Comparison of ENCODE assay signal across 11 cellular contexts in genomic region chr2:198042189-198042588, GRCh38.
DNase-seq lines count a peak whose midpoint lies in the region; ATAC-seq, FAIRE-seq and TF ChIP-seq lines count a peak whose summit lies in the region.
"Had no signal": no experiment of that assay in that cellular context is flagged by ENCODE, and none has a peak within 500 bp of the region (broad histone marks: within the 10 kb centered on the region; RNA-seq: fewer than 3 reads in every experiment).

No MANE protein-coding gene starts in this region.

- no peak overlapping the region for H2BK120ac ChIP-seq in mesenchymal stem cell (ENCODE audit: low read depth, low read length)

- no peaks in the 10 kb centered on the region for H4K20me1 ChIP-seq in mammary epithelial cell (ENCODE audit: insufficient read depth, low read length)

- H3K27ac Mint-ChIP-seq in naive thymus-derived CD4-positive, alpha-beta T cell = no peak overlapping the region

- H3K27me3 Mint-ChIP-seq in naive thymus-derived CD4-positive, alpha-beta T cell = no peaks in the 10 kb centered on the region

- H2AK5ac ChIP-seq in mesenchymal stem cell (ENCODE audit: low read length, severe bottlenecking) = no peak overlapping the region

- POLR2A ChIA-PET in naive thymus-derived CD4-positive, alpha-beta T cell (lab: Charles Lee) = interaction anchor here (1.3 kb wide), 1 partner anchor 150 kb away, joined by 3 read pairs; no protein-coding TSS in a partner anchor

- H3K23ac ChIP-seq in mesenchymal stem cell (ENCODE audit: low read length in 2 of 2) = no peak overlapping the region

- no peak overlapping the region for H2BK5ac ChIP-seq in mesenchymal stem cell (ENCODE audit: low read depth, low read length, poor library complexity, severe bottlenecking)

- no peak overlapping the region for H2BK15ac ChIP-seq in mesenchymal stem cell (ENCODE audit: low read depth, poor library complexity, severe bottlenecking)

- BruUV-seq in mammary epithelial cell (replicated peaks; lab: Mats Ljungman, UMichigan) = no TSS peak

- no peaks in the 10 kb centered on the region for H3K27me3 ChIP-seq in naive thymus-derived CD4-positive, alpha-beta T cell (ENCODE audit: control insufficient read depth in 2 of 2, insufficient read depth in 2 of 2, low read length in 2 of 2)
- H3K27me3 ChIP-seq in mammary epithelial cell (ENCODE audit: insufficient read depth, low read length) = no peaks in the 10 kb centered on the region
- peaks cover 0 to 3% of the 10 kb centered on the region in 2 experiments for H3K27me3 ChIP-seq in mesenchymal stem cell (ENCODE audit: control insufficient read depth in 1 of 2, insufficient read depth in 1 of 2, low read length in 2 of 2)
- H3K27me3 ChIP-seq: right lobe of liver had no signal

- H3K9ac ChIP-seq in mammary epithelial cell (ENCODE audit: insufficient read depth, low read length) (no peak overlapping the region), mesenchymal stem cell (ENCODE audit: low read length) (no peak overlapping the region)

- DNase-seq in naive thymus-derived CD4-positive, alpha-beta T cell = peak in 5 of 9 donors; percentile 2 to 41 (median 25)
- DNase-seq in mammary epithelial cell (no peak), mesenchymal stem cell (no peak), H54 (ENCODE audit: insufficient read length, low spot score) (no peak)
- DNase-seq: amygdala, right lobe of liver, SHP77 had no signal

- H2BK12ac ChIP-seq in mesenchymal stem cell (ENCODE audit: low read length in 2 of 2) = no peak overlapping the region

- no peak overlapping the region for H2AFZ ChIP-seq in mammary epithelial cell (ENCODE audit: low read depth, low read length)
- H2AFZ ChIP-seq in mesenchymal stem cell (ENCODE audit: low read depth, low read length) = no peak overlapping the region

- peak; percentile 84 for ATAC-seq in GM18907 (IDR thresholded peaks at IDR 0.05; ENCODE audit: unreplicated experiment)
- ATAC-seq in GM21447 (IDR thresholded peaks at IDR 0.05; ENCODE audit: unreplicated experiment) = peak; percentile 80
- peak; percentile 63 for ATAC-seq in HG03159 (IDR thresholded peaks at IDR 0.05; ENCODE audit: unreplicated experiment)
- peak; percentile 70 for ATAC-seq in naive thymus-derived CD4-positive, alpha-beta T cell
- ATAC-seq: right lobe of liver had no signal

- dilution Hi-C loops in mammary epithelial cell (cut with HindIII; ENCODE audit: low sequenced_read_pairs) = no loop called here

- no peak for TF ChIP-seq CTCF in mammary epithelial cell (conservative IDR thresholded peaks at IDR 0.05 in 1 of 2, IDR thresholded peaks at IDR 0.05 in 1 of 2; ENCODE audit: extremely low read depth in 1 of 2, insufficient read depth in 1 of 2, low read depth in 1 of 2, low read length in 2 of 2)

- H4K91ac ChIP-seq in mesenchymal stem cell (ENCODE audit: low read length) = no peak overlapping the region

- CTCF ChIA-PET in naive thymus-derived CD4-positive, alpha-beta T cell (lab: Charles Lee) = interaction anchor here (0.6 kb wide), 1 partner anchor 105 kb away, joined by 3 read pairs; no protein-coding TSS in a partner anchor
- CTCF ChIA-PET in mammary epithelial cell (lab: Charles Lee; ENCODE audit: low non-redundant PET) = no interaction called here

- no peaks in the 10 kb centered on the region for H3K79me1 ChIP-seq in mesenchymal stem cell (replicated peaks; ENCODE audit: low read length, poor library complexity, severe bottlenecking)

- in situ Hi-C loops in mammary epithelial cell (cut with MboI; ENCODE audit: low sequenced_read_pairs in 2 of 2) = no loop called here

- no peak overlapping the region for H3K18ac ChIP-seq in mesenchymal stem cell (ENCODE audit: low read depth in 1 of 2, low read length in 2 of 2)

- intact Hi-C loops in naive thymus-derived CD4-positive, alpha-beta T cell (cut with micrococcal nuclease) = loop anchor here in 1 of 2 donors (2.0 kb wide), 1 partner anchor 37 kb away; no protein-coding TSS in a partner anchor
- intact Hi-C loops in mammary epithelial cell (cut with micrococcal nuclease) = no loop called here

- 100% methylated on average over 1 of the region's 1 CpG for WGBS in mammary epithelial cell (ENCODE audit: low coverage, missing lambda C conversion rate)
- 41% methylated on average over 1 of the region's 1 CpG for WGBS in mesenchymal stem cell

- H3K4me3 ChIP-seq in naive thymus-derived CD4-positive, alpha-beta T cell (ENCODE audit: low read length) = no peak overlapping the region
- H3K4me3 ChIP-seq in mammary epithelial cell (replicated peaks in 1 of 3; ENCODE audit: insufficient read depth in 1 of 3, low read depth in 2 of 3, low read length in 3 of 3) = no peak overlapping the region
- H3K4me3 ChIP-seq in mesenchymal stem cell (ENCODE audit: insufficient read depth in 1 of 2, low read depth in 1 of 2, low read length in 2 of 2) = no peak overlapping the region
- H3K4me3 ChIP-seq: right lobe of liver had no signal

- no peaks in the 10 kb centered on the region for H3K36me3 ChIP-seq in naive thymus-derived CD4-positive, alpha-beta T cell (ENCODE audit: control insufficient read depth in 2 of 3, insufficient read depth in 3 of 3, low read length in 3 of 3)
- H3K36me3 ChIP-seq in mammary epithelial cell (ENCODE audit: insufficient read depth, low read length) (no peaks in the 10 kb centered on the region), mesenchymal stem cell (ENCODE audit: control insufficient read depth in 1 of 2, insufficient read depth in 2 of 2, low read depth in 1 of 2, low read length in 2 of 2) (no peaks in the 10 kb centered on the region)
- H3K36me3 ChIP-seq: right lobe of liver had no signal

- no peak overlapping the region for H3K4me3 Mint-ChIP-seq in naive thymus-derived CD4-positive, alpha-beta T cell

- no peak overlapping the region for H3K4ac ChIP-seq in mesenchymal stem cell (ENCODE audit: low read depth in 1 of 2, low read length in 2 of 2)

- H3K9me3 ChIP-seq in naive thymus-derived CD4-positive, alpha-beta T cell (ENCODE audit: control insufficient read depth in 2 of 3, low read length in 3 of 3) = no peaks in the 10 kb centered on the region
- H3K9me3 ChIP-seq in mammary epithelial cell (replicated peaks; ENCODE audit: insufficient read depth, low read length) (no peaks in the 10 kb centered on the region), mesenchymal stem cell (ENCODE audit: control insufficient read depth, low read length) (no peaks in the 10 kb centered on the region)
- H3K9me3 ChIP-seq: right lobe of liver had no signal

- H3K4me2 ChIP-seq in mammary epithelial cell (ENCODE audit: insufficient read depth, low read depth, low read length) (no peak overlapping the region), mesenchymal stem cell (ENCODE audit: low read length, poor library complexity, severe bottlenecking) (no peak overlapping the region)

- H3K36me3 Mint-ChIP-seq in naive thymus-derived CD4-positive, alpha-beta T cell = peaks cover 0 to 14% (median 6%) of the 10 kb centered on the region in 5 donors

- peaks cover 0 to 4% (median 0%) of the 10 kb centered on the region in 11 donors for H3K9me3 Mint-ChIP-seq in naive thymus-derived CD4-positive, alpha-beta T cell

- H3K27ac ChIP-seq in naive thymus-derived CD4-positive, alpha-beta T cell (ENCODE audit: low read depth, low read length) = no peak overlapping the region
- H3K27ac ChIP-seq in mammary epithelial cell (ENCODE audit: insufficient read depth, low read depth, low read length) (no peak overlapping the region), mesenchymal stem cell (ENCODE audit: low read length, poor library complexity, severe bottlenecking) (no peak overlapping the region)
- H3K27ac ChIP-seq: right lobe of liver had no signal

- no peak for FAIRE-seq in H54 (lab: Jason Lieb, UNC)
- FAIRE-seq: HTR-8/SVneo had no signal

- no peaks in the 10 kb centered on the region for H3K79me2 ChIP-seq in mammary epithelial cell (ENCODE audit: insufficient read depth, low read length)

- H4K8ac ChIP-seq in mesenchymal stem cell (ENCODE audit: low read length) = no peak overlapping the region

- H3K4me1 Mint-ChIP-seq in naive thymus-derived CD4-positive, alpha-beta T cell = peaks cover 0 to 35% (median 20%) of the 10 kb centered on the region in 7 donors

- TF ChIP-seq POLR2A in H54 (IDR thresholded peaks at IDR 0.05; ENCODE audit: low read depth, low read length) = no peak

- H3K14ac ChIP-seq in mesenchymal stem cell (ENCODE audit: low read length in 2 of 2) = no peak overlapping the region

- peaks cover 0 to 26% of the 10 kb centered on the region in 2 donors for H3K4me1 ChIP-seq in naive thymus-derived CD4-positive, alpha-beta T cell (ENCODE audit: control insufficient read depth in 2 of 2, insufficient read depth in 2 of 2, low read length in 2 of 2)
- H3K4me1 ChIP-seq in mammary epithelial cell (ENCODE audit: insufficient read depth, low read length) (no peaks in the 10 kb centered on the region), mesenchymal stem cell (ENCODE audit: control insufficient read depth, insufficient read depth, low read depth, low read length) (no peaks in the 10 kb centered on the region)
- H3K4me1 ChIP-seq: right lobe of liver had no signal

Comparison
In these comparisons a context has a peak if more than half of its experiments do, and no peak if none do; other contexts are left out.
1. DNase-seq: peak in naive thymus-derived CD4-positive, alpha-beta T cell (5 of 9); none in mammary epithelial cell (single experiment), mesenchymal stem cell (single experiment) and H54 (single experiment).
2. Peak in every context shown above with its lines, with median percentiles within 50 percentile points of each other: ATAC-seq.